ENCODE assay signal across 24 cellular contexts in the genomic region with DNA sequence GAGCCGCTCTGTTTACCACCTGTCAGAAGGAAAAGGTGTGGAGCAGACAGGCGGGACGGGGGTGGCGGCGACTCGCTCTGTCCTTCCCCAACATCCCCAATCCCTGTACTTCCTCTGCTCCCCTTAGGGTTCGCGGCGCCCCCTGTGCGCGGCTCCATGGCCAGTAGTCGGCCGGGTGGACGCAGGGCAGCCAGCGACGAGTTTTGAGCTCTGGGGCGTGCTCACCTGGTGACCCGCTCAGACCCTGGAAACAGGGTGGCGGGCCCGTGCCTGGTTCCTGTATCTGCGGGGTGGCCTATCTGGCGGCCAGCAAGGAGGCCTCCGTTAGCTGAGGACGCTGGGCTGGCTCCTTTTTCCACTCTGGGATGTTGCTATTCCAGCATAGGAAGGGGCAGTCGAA. TPM values are rescaled to one million over a fixed set of nuclear protein-coding genes. Genes with fewer than 3 reads are reported as not detected.
DNase-seq lines count a peak whose midpoint lies in the region; ATAC-seq and TF ChIP-seq lines count a peak whose summit lies in the region.
"Had no signal": no experiment of that assay in that cellular context is flagged by ENCODE, and none has a peak within 500 bp of the region (broad histone marks: within the 10 kb centered on the region; RNA-seq: fewer than 3 reads in every experiment).

No MANE protein-coding gene starts in this region.

- no peaks in the 10 kb centered on the region; a peak in 1 of 4 replicates for H3K79me1 ChIP-seq in IMR-90 (ENCODE audit: low read depth in 1 of 2, low read length in 2 of 2)
- H3K79me1 ChIP-seq in trophoblast cell (ENCODE audit: low read length): peaks cover 6% of the 10 kb centered on the region

- POLR2A ChIA-PET in CD8-positive, alpha-beta memory T cell (lab: Charles Lee): no interaction called here
- POLR2A ChIA-PET in IMR-90 (lab: Charles Lee; ENCODE audit: unreplicated experiment): interaction anchor here (0.5 kb wide), 1 partner anchor 54 kb away, joined by 12 read pairs; no protein-coding TSS in a partner anchor

- CTCF ChIA-PET in CD8-positive, alpha-beta memory T cell (lab: Charles Lee): interaction anchor here (1.6 to 3.8 kb wide), 2 partner anchors 10 to 14 kb away, joined by 8 to 31 read pairs; a partner anchor contains a TSS
- CTCF ChIA-PET in IMR-90 (lab: Yijun Ruan, JAX): no interaction called here

- no peak overlapping the region for H4K8ac ChIP-seq in IMR-90 (ENCODE audit: low read depth in 2 of 2, low read length in 2 of 2)
- H4K8ac ChIP-seq in trophoblast cell (ENCODE audit: low read depth, low read length): peak overlapping the region; percentile 16

- H2BK5ac ChIP-seq in IMR-90 (ENCODE audit: low read depth, low read length, poor library complexity, severe bottlenecking): no peak overlapping the region
- no peak overlapping the region for H2BK5ac ChIP-seq in trophoblast cell (ENCODE audit: low read depth, low read length, poor library complexity)

- H3K4me2 ChIP-seq in IMR-90 (ENCODE audit: low read depth, low read length): no peak overlapping the region
- peak overlapping the region; percentile 23 for H3K4me2 ChIP-seq in trophoblast cell (ENCODE audit: low read length)

- no peak for DNase-seq in CD8-positive, alpha-beta memory T cell
- no peak for DNase-seq in IMR-90
- no peak for DNase-seq in iPS DF 6.9 (ENCODE audit: low read depth, low spot score)
- DNase-seq in trophoblast cell: no peak
- no peak for DNase-seq in tibial artery
- DNase-seq in NCI-H226: no peak
- DNase-seq: activated CD4-positive, alpha-beta T cell treated with anti-CD3 and anti-CD28 coated beads for 1 hour; activated CD8-positive, alpha-beta T cell treated with anti-CD3 and anti-CD28 coated beads, Interleukin-2, amount 10 ng/mL, durations not matched to agents 7 days and 5 days; AML-193; CD4-positive, alpha-beta memory T cell; DMS 273 treated with DMSO at 0.1 percent for 48 hours; Karpas-422; natural killer cell; NCI-H1417; NCI-H2029; NCI-H526 treated with DMSO at 0.1 percent for 48 hours; SIG-M5; stimulated activated CD4-positive, alpha-beta T cell treated with anti-CD3 and anti-CD28 coated beads, Interleukin-15, amount 100 ng/mL, for 24 hours; stimulated activated CD4-positive, alpha-beta T cell treated with anti-CD3 and anti-CD28 coated beads, Interleukin-4, amount 100 ng/mL, for 4 hours; substantia nigra; upper lobe of right lung had no signal

- no TSS peak for BruUV-seq in IMR-90 (replicated peaks; lab: Mats Ljungman, UMichigan)

- no peak overlapping the region for H3K4me3 ChIP-seq in CD8-positive, alpha-beta memory T cell (ENCODE audit: low read length)
- H3K4me3 ChIP-seq in IMR-90 (ENCODE audit: insufficient read depth, low read depth, low read length) (no peak overlapping the region), iPS DF 6.9 (ENCODE audit: low read length) (peak overlapping the region; percentile 25; the same call in 1 of the 2 replicates), trophoblast cell (ENCODE audit: low read depth, low read length) (no peak overlapping the region), tibial artery (no peak overlapping the region)

- H4K5ac ChIP-seq in IMR-90 (ENCODE audit: low read depth, low read length): no peak overlapping the region

- H3K4ac ChIP-seq in IMR-90 (ENCODE audit: low read depth, low read length) (no peak overlapping the region), trophoblast cell (ENCODE audit: low read depth, low read length) (no peak overlapping the region)

- peak overlapping the region; percentile 51 for H4K12ac ChIP-seq in trophoblast cell (ENCODE audit: low read depth, low read length)

- 67% methylated on average over 11 of the region's 25 CpGs; no CpG with 5 or more reads in 1 of the 2 experiments for WGBS in IMR-90 (ENCODE audit: extremely low coverage in 2 of 2, insufficient read length in 1 of 2), 2 experiments
- no CpG with 5 or more reads among the region's 25 CpGs for WGBS in iPS DF 6.9 (ENCODE audit: insufficient coverage, insufficient read length)
- WGBS in trophoblast cell (ENCODE audit: extremely low coverage, insufficient coverage, insufficient read length): no CpG with 5 or more reads among the region's 25 CpGs

- no peaks in the 10 kb centered on the region for H3K36me3 ChIP-seq in CD8-positive, alpha-beta memory T cell (ENCODE audit: insufficient read depth, low read length)
- H3K36me3 ChIP-seq in IMR-90 (ENCODE audit: control insufficient read depth, insufficient read depth, low read length) (no peaks in the 10 kb centered on the region), iPS DF 6.9 (ENCODE audit: control insufficient read depth, insufficient read depth, low read length) (no peaks in the 10 kb centered on the region), trophoblast cell (ENCODE audit: control insufficient read depth in 1 of 2, insufficient read depth in 2 of 2, low read length in 2 of 2) (no peaks in the 10 kb centered on the region), tibial artery (no peaks in the 10 kb centered on the region)
- H3K36me3 ChIP-seq: upper lobe of right lung had no signal

- H3K27me3 Mint-ChIP-seq in CD8-positive, alpha-beta memory T cell: peaks cover 0 to 3% of the 10 kb centered on the region in 2 donors
- H3K27me3 Mint-ChIP-seq: activated T-helper 17 cell treated with anti-CD3 and anti-CD28 coated beads, Interleukin-2, amount 50 U/mL, for 72 hours; CD4-positive, alpha-beta memory T cell had no signal

- H3K27ac ChIP-seq in CD8-positive, alpha-beta memory T cell (ENCODE audit: low read depth, low read length): no peak overlapping the region
- no peak overlapping the region for H3K27ac ChIP-seq in IMR-90 (ENCODE audit: insufficient read depth, low read length)
- no peak overlapping the region for H3K27ac ChIP-seq in iPS DF 6.9 (ENCODE audit: low read length)
- no peak overlapping the region for H3K27ac ChIP-seq in trophoblast cell (ENCODE audit: low read depth, low read length)
- H3K27ac ChIP-seq in tibial artery: no peak overlapping the region

- no peak overlapping the region for H4K91ac ChIP-seq in IMR-90 (ENCODE audit: insufficient read depth, low read depth, low read length)
- no peak overlapping the region for H4K91ac ChIP-seq in trophoblast cell (ENCODE audit: low read depth, low read length)

- peaks cover 9% of the 10 kb centered on the region for H3K4me1 ChIP-seq in CD8-positive, alpha-beta memory T cell (ENCODE audit: insufficient read depth, low read length)
- H3K4me1 ChIP-seq in IMR-90 (ENCODE audit: control insufficient read depth, insufficient read depth, low read length) (peaks cover 6% of the 10 kb centered on the region), iPS DF 6.9 (ENCODE audit: control insufficient read depth, insufficient read depth, low read length) (no peaks in the 10 kb centered on the region), trophoblast cell (ENCODE audit: control insufficient read depth in 1 of 2, insufficient read depth in 2 of 2, low read length in 2 of 2) (no peaks in the 10 kb centered on the region), tibial artery (peaks cover 0 to 4% (median 0%) of the 10 kb centered on the region in 4 donors)
- H3K4me1 ChIP-seq: upper lobe of right lung had no signal

- no peak for TF ChIP-seq POLR2A in IMR-90 (IDR thresholded peaks at IDR 0.05; ENCODE audit: low read depth, low read length)

- H2AK5ac ChIP-seq in IMR-90 (ENCODE audit: low read depth, low read length) (no peak overlapping the region), trophoblast cell (ENCODE audit: low read length) (no peak overlapping the region)

- no peak overlapping the region for H2BK15ac ChIP-seq in IMR-90 (ENCODE audit: low read depth, low read length)

- H3K36me3 Mint-ChIP-seq in CD8-positive, alpha-beta memory T cell: peaks cover 0 to 5% (median 0%) of the 10 kb centered on the region in 3 donors
- H3K36me3 Mint-ChIP-seq: natural killer cell had no signal

- no peak overlapping the region for H2BK12ac ChIP-seq in trophoblast cell (ENCODE audit: low read length)

- H3K27ac Mint-ChIP-seq in CD8-positive, alpha-beta memory T cell: peak overlapping the region in 1 of 8 donors; percentile 71

- H2BK120ac ChIP-seq in IMR-90 (ENCODE audit: low read depth, low read length) (no peak overlapping the region), trophoblast cell (ENCODE audit: insufficient read depth, low read length, poor library complexity) (no peak overlapping the region)

- H3K9ac ChIP-seq in IMR-90 (ENCODE audit: low read depth, low read length) (no peak overlapping the region), trophoblast cell (ENCODE audit: low read length) (no peak overlapping the region)

- H3K9me3 ChIP-seq in CD8-positive, alpha-beta memory T cell (ENCODE audit: low read length): no peaks in the 10 kb centered on the region
- H3K9me3 ChIP-seq in IMR-90 (ENCODE audit: control insufficient read depth, insufficient read depth, low read length): no peaks in the 10 kb centered on the region
- H3K9me3 ChIP-seq in iPS DF 6.9 (ENCODE audit: control insufficient read depth, insufficient read depth, low read length): no peaks in the 10 kb centered on the region
- H3K9me3 ChIP-seq in trophoblast cell (ENCODE audit: insufficient read depth, low read depth, low read length): no peaks in the 10 kb centered on the region
- H3K9me3 ChIP-seq in tibial artery: no peaks in the 10 kb centered on the region
- H3K9me3 ChIP-seq: upper lobe of right lung had no signal

- no peak for TF ChIP-seq RAD21 in IMR-90 (IDR thresholded peaks at IDR 0.05; ENCODE audit: low read length)

- in situ Hi-C loops in IMR-90 (cut with MboI; ENCODE audit: low sequenced_read_pairs): no loop called here

- peaks cover 15 to 20% (median 19%) of the 10 kb centered on the region in 3 donors for H3K4me1 Mint-ChIP-seq in CD8-positive, alpha-beta memory T cell

- no peaks in the 10 kb centered on the region for H3K9me3 Mint-ChIP-seq in CD8-positive, alpha-beta memory T cell
- H3K9me3 Mint-ChIP-seq: activated T-helper 17 cell treated with anti-CD3 and anti-CD28 coated beads, Interleukin-2, amount 50 U/mL, for 72 hours; CD4-positive, alpha-beta memory T cell; natural killer cell had no signal

- H2BK20ac ChIP-seq in IMR-90 (ENCODE audit: low read depth, low read length): no peak overlapping the region

- no peak overlapping the region for H3K14ac ChIP-seq in IMR-90 (replicated peaks; ENCODE audit: low read depth, low read length)
- H3K14ac ChIP-seq in trophoblast cell (ENCODE audit: low read length): no peak overlapping the region

- H2AFZ ChIP-seq in IMR-90 (replicated peaks; ENCODE audit: low read length, poor library complexity): no peak overlapping the region
- no peak overlapping the region for H2AFZ ChIP-seq in trophoblast cell (ENCODE audit: insufficient read depth, low read length, poor library complexity)

- no peaks in the 10 kb centered on the region for H3K9me1 ChIP-seq in IMR-90 (ENCODE audit: insufficient read depth, low read length)

- no peak overlapping the region for H3K18ac ChIP-seq in IMR-90 (ENCODE audit: low read depth, low read length)
- H3K18ac ChIP-seq in trophoblast cell (ENCODE audit: low read length): no peak overlapping the region

- TF ChIP-seq CTCF in IMR-90 (conservative IDR thresholded peaks at IDR 0.05; ENCODE audit: low read depth, low read length) (no peak), tibial artery (IDR thresholded peaks at IDR 0.05) (no peak)

- H4K20me1 ChIP-seq in IMR-90 (ENCODE audit: insufficient read depth, low read length): no peaks in the 10 kb centered on the region

- intact Hi-C loops in IMR-90 (cut with micrococcal nuclease) (no loop called here), tibial artery (cut with DNase I; ENCODE audit: low total_unique reads) (no loop called here)

- no peak overlapping the region for H3K56ac ChIP-seq in IMR-90 (ENCODE audit: extremely low read depth, insufficient read depth, low read length)

- peak overlapping the region; percentile 28 for H2AK9ac ChIP-seq in IMR-90 (replicated peaks; ENCODE audit: low read depth, low read length, poor library complexity)

- H3K23ac ChIP-seq in IMR-90 (ENCODE audit: low read depth, low read length) (no peak overlapping the region), trophoblast cell (ENCODE audit: low read length) (no peak overlapping the region)

- peak overlapping the region in 4 of 7 donors; percentile 5 to 60 (median 31) for H3K4me3 Mint-ChIP-seq in CD8-positive, alpha-beta memory T cell

- no peaks in the 10 kb centered on the region for H3K27me3 ChIP-seq in CD8-positive, alpha-beta memory T cell (ENCODE audit: insufficient read depth, low read length, poor library complexity, severe bottlenecking)
- H3K27me3 ChIP-seq in IMR-90 (ENCODE audit: control insufficient read depth, insufficient read depth, low read length) (no peaks in the 10 kb centered on the region; the same call in 1 of the 2 replicates), iPS DF 6.9 (ENCODE audit: control insufficient read depth, insufficient read depth, low read length) (peaks cover 3% of the 10 kb centered on the region; the same call in 1 of the 2 replicates), trophoblast cell (ENCODE audit: insufficient read depth, low read length) (no peaks in the 10 kb centered on the region), tibial artery (no peaks in the 10 kb centered on the region)
- H3K27me3 ChIP-seq: upper lobe of right lung had no signal

- ATAC-seq in IMR-90 (ENCODE audit: low read depth): no peak
- ATAC-seq in HG03025 (IDR thresholded peaks at IDR 0.05; ENCODE audit: low FRiP score, unreplicated experiment): no peak

- H3K79me2 ChIP-seq in trophoblast cell (ENCODE audit: control insufficient read depth, insufficient read depth, low read length, poor library complexity): peaks cover 2% of the 10 kb centered on the region

- dilution Hi-C loops in IMR-90 (cut with HindIII; ENCODE audit: low sequenced_read_pairs, unreplicated experiment): no loop called here

RNA-seq across cellular contexts. Expression of a gene that starts 5.4 kb away (rescaled TPM):
- total RNA-seq in CD8-positive, alpha-beta memory T cell: 1 to 10 TPM; 1.4 TPM
- 0.25 TPM for polyA plus RNA-seq in CD8-positive, alpha-beta memory T cell
- total RNA-seq in IMR-90 (2012; rRNA removed): 0.56 and 0.72 TPM in 2 replicates
- polyA plus RNA-seq in IMR-90 (2012; rRNA removed): 1.0 and 1.1 TPM in 2 replicates
- 0.68 and 1.5 TPM in 2 replicates for polyA plus RNA-seq in IMR-90 (2012; cell fraction: cytosol; rRNA removed)
- polyA plus RNA-seq in IMR-90 (2012; cell fraction: nucleus; rRNA removed; ENCODE audit: low replicate concordance): 1.5 and 2.2 TPM in 2 replicates
- 3.2 and 3.6 TPM in 2 replicates for polyA plus RNA-seq in trophoblast cell (2013)

RNA-seq across cellular contexts. Expression of a gene that starts 14.5 kb away (rescaled TPM):
- 10 to 100 TPM; 95.2 to 98.1 TPM for total RNA-seq in CD8-positive, alpha-beta memory T cell
- 160 TPM for polyA plus RNA-seq in CD8-positive, alpha-beta memory T cell
- 22.6 and 29.2 TPM in 2 replicates for total RNA-seq in IMR-90 (2012; rRNA removed)
- polyA plus RNA-seq in IMR-90 (2012; rRNA removed): 149 and 156 TPM in 2 replicates
- polyA plus RNA-seq in IMR-90 (2012; cell fraction: cytosol; rRNA removed): 125 and 134 TPM in 2 replicates
- polyA plus RNA-seq in IMR-90 (2012; cell fraction: nucleus; rRNA removed; ENCODE audit: low replicate concordance): 31.7 and 42.9 TPM in 2 replicates
- 35.9 and 37.5 TPM in 2 replicates for polyA plus RNA-seq in trophoblast cell (2013)

RNA-seq across cellular contexts. Expression of a gene that starts 29.0 kb away (rescaled TPM):
- total RNA-seq in CD8-positive, alpha-beta memory T cell: 10 to 100 TPM; 13.3 to 13.5 TPM
- polyA plus RNA-seq in CD8-positive, alpha-beta memory T cell: 3.0 TPM
- 3.1 and 3.4 TPM in 2 replicates for total RNA-seq in IMR-90 (2012; rRNA removed)
- polyA plus RNA-seq in IMR-90 (2012; rRNA removed): 6.4 and 6.8 TPM in 2 replicates
- polyA plus RNA-seq in IMR-90 (2012; cell fraction: cytosol; rRNA removed): 4.0 and 7.7 TPM in 2 replicates
- polyA plus RNA-seq in IMR-90 (2012; cell fraction: nucleus; rRNA removed; ENCODE audit: low replicate concordance): 21.5 and 50.0 TPM in 2 replicates
- 12.6 TPM in 2 replicates for polyA plus RNA-seq in trophoblast cell (2013)

RNA-seq across cellular contexts. Expression of a gene that starts 33.7 kb away (rescaled TPM):
- total RNA-seq in CD8-positive, alpha-beta memory T cell: 10 to 100 TPM; 20.4 to 23.3 TPM
- 31.8 TPM for polyA plus RNA-seq in CD8-positive, alpha-beta memory T cell
- 17.5 and 19.7 TPM in 2 replicates for total RNA-seq in IMR-90 (2012; rRNA removed)
- 23.7 and 25.7 TPM in 2 replicates for polyA plus RNA-seq in IMR-90 (2012; rRNA removed)
- 21.9 and 22.0 TPM in 2 replicates for polyA plus RNA-seq in IMR-90 (2012; cell fraction: cytosol; rRNA removed)
- polyA plus RNA-seq in IMR-90 (2012; cell fraction: nucleus; rRNA removed; ENCODE audit: low replicate concordance): 10.7 and 12.6 TPM in 2 replicates
- polyA plus RNA-seq in trophoblast cell (2013): 17.4 and 17.7 TPM in 2 replicates

RNA-seq across cellular contexts. Expression of a gene that starts 42.8 kb away (rescaled TPM):
- total RNA-seq in CD8-positive, alpha-beta memory T cell: 1 to 10 TPM; 1.9 to 2.5 TPM
- 0.25 TPM for polyA plus RNA-seq in CD8-positive, alpha-beta memory T cell
- total RNA-seq in IMR-90 (2012; rRNA removed): under 0.01 TPM in 1 of 2 replicates, not detected in the other
- 0.05 and 0.06 TPM in 2 replicates for polyA plus RNA-seq in IMR-90 (2012; rRNA removed)
- 0.02 and 0.08 TPM in 2 replicates for polyA plus RNA-seq in IMR-90 (2012; cell fraction: cytosol; rRNA removed)
- polyA plus RNA-seq in IMR-90 (2012; cell fraction: nucleus; rRNA removed; ENCODE audit: low replicate concordance): 0.09 and 0.16 TPM in 2 replicates
- polyA plus RNA-seq in trophoblast cell (2013): 0.14 and 0.16 TPM in 2 replicates
- total RNA-seq: fibroblast of villous mesenchyme had no signal
